1 cellular context compared by ENCODE assay signal in the genomic region with DNA sequence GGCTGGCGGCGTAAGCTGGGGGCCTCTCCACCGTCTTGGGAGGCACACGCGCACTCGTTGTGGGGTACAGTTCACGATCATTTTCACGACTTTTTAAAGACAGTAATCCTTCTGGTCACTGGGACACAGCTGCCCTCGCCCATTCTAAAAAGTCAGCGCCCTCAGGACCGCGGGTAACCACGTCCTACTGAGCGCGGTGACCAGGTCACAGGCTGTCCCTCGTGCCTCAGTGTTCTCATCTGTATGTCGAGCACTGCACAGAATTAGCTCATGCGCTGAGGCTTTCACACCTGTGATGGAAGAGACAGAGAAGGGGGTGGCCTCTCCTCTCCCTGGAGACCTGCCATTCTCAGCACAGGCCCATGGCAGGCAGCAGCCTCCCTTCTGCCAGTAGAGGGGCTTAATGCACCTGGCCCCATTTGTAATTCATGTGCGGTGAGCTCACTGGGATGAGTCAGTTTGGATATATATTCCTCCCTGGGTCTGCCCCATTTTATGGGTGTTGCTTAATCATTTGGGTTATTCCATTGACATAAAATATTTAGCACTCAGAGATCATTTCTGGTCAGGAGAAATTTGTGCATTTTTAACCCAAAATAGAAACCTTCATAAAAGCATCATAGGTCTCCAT.
TF ChIP-seq lines count a peak whose summit lies in the region.

No MANE protein-coding gene starts in this region.

TF ChIP-seq in K562, 482 proteins besides CTCF, POLR2A, EP300 and RAD21 (continued from another document):
- TF ChIP-seq MAX (CRISPR knock-in tag; IDR thresholded peaks at IDR 0.05), result 0 out of 2 replicates have a peak, but pooled peaks have one; percentile 23
- peak in 1 of 2 experiments; percentile 11; a peak in 1 of 4 replicates for TF ChIP-seq NRF1 (conservative IDR thresholded peaks at IDR 0.05 in 1 of 2, IDR thresholded peaks at IDR 0.05 in 1 of 2)
